1 cellular context compared by ENCODE assay signal in the genomic region with DNA sequence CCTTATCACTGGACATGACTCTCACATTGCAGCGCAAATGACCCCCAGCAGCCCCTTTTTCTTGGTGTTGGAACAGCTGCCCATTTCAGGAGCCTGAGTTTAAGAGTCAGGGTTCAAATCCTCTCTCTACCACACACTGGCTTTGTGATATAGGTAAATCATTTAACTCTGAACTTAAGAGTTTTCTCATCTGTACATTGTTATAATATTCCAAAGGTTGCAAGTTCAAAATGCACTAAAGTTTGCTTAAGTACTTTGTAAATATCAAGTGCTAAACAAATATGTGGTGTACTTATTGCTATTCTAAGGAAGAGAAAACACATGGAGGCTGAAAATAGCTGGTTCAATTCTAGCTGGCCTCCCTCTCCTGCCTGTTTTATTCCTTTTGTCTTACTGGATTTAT.
TF ChIP-seq lines count a peak whose summit lies in the region.

No MANE protein-coding gene starts in this region.

TF ChIP-seq in HepG2, 621 proteins besides CTCF, POLR2A, EP300 and RAD21 (continued from another document and continues in another):
- TF ChIP-seq, protein P1, sequence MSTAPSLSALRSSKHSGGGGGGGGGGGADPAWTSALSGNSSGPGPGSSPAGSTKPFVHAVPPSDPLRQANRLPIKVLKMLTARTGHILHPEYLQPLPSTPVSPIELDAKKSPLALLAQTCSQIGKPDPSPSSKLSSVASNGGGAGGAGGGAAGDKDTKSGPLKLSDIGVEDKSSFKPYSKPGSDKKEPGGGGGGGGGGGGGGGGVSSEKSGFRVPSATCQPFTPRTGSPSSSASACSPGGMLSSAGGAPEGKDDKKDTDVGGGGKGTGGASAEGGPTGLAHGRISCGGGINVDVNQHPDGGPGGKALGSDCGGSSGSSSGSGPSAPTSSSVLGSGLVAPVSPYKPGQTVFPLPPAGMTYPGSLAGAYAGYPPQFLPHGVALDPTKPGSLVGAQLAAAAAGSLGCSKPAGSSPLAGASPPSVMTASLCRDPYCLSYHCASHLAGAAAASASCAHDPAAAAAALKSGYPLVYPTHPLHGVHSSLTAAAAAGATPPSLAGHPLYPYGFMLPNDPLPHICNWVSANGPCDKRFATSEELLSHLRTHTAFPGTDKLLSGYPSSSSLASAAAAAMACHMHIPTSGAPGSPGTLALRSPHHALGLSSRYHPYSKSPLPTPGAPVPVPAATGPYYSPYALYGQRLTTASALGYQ (CRISPR knock-in tag; IDR thresholded peaks at IDR 0.05) = peak; percentile 65; the same call in 1 of the 2 replicates
- no peak for TF ChIP-seq KDM5A (IDR thresholded peaks at IDR 0.05; ENCODE audit: borderline replicate concordance, low read length)
- no peak for TF ChIP-seq SMARCE1 (IDR thresholded peaks at IDR 0.05; ENCODE audit: borderline replicate concordance)
- TF ChIP-seq, protein P2, sequence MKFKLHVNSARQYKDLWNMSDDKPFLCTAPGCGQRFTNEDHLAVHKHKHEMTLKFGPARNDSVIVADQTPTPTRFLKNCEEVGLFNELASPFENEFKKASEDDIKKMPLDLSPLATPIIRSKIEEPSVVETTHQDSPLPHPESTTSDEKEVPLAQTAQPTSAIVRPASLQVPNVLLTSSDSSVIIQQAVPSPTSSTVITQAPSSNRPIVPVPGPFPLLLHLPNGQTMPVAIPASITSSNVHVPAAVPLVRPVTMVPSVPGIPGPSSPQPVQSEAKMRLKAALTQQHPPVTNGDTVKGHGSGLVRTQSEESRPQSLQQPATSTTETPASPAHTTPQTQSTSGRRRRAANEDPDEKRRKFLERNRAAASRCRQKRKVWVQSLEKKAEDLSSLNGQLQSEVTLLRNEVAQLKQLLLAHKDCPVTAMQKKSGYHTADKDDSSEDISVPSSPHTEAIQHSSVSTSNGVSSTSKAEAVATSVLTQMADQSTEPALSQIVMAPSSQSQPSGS (CRISPR knock-in tag; IDR thresholded peaks at IDR 0.05) = no peak
- no peak for TF ChIP-seq ZNF335 (CRISPR knock-in tag; IDR thresholded peaks at IDR 0.05)
- no peak for TF ChIP-seq HMGA1 (CRISPR knock-in tag; conservative IDR thresholded peaks at IDR 0.05)
- TF ChIP-seq, protein P3, sequence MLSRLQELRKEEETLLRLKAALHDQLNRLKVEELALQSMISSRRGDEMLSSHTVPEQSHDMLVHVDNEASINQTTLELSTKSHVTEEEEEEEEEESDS (CRISPR knock-in tag; IDR thresholded peaks at IDR 0.05; ENCODE audit: borderline replicate concordance) = no peak
- TF ChIP-seq ZNF17 (CRISPR knock-in tag; IDR thresholded peaks at IDR 0.05) = no peak
- TF ChIP-seq, protein P4, sequence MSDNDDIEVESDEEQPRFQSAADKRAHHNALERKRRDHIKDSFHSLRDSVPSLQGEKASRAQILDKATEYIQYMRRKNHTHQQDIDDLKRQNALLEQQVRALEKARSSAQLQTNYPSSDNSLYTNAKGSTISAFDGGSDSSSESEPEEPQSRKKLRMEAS (IDR thresholded peaks at IDR 0.05) = no peak
- peak; percentile 69 for TF ChIP-seq HNF4G (IDR thresholded peaks at IDR 0.05; ENCODE audit: borderline replicate concordance, low read depth, low read length)
- TF ChIP-seq HNF4G (CRISPR knock-in tag; IDR thresholded peaks at IDR 0.05; ENCODE audit: borderline replicate concordance, low read depth) = no peak
- TF ChIP-seq ZNF839 (CRISPR knock-in tag; IDR thresholded peaks at IDR 0.05; ENCODE audit: borderline replicate concordance) = no peak
- TF ChIP-seq HOXA9 (CRISPR knock-in tag; IDR thresholded peaks at IDR 0.05; ENCODE audit: borderline replicate concordance) = no peak
- 0 out of 2 replicates have a peak, but pooled peaks have one; percentile 13 for TF ChIP-seq FOXK2 (IDR thresholded peaks at IDR 0.05)
- TF ChIP-seq, protein P5, sequence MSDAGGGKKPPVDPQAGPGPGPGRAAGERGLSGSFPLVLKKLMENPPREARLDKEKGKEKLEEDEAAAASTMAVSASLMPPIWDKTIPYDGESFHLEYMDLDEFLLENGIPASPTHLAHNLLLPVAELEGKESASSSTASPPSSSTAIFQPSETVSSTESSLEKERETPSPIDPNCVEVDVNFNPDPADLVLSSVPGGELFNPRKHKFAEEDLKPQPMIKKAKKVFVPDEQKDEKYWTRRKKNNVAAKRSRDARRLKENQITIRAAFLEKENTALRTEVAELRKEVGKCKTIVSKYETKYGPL (CRISPR knock-in tag; IDR thresholded peaks at IDR 0.05) = no peak
- 0 out of 2 replicates have a peak, but pooled peaks have one; percentile 48 for TF ChIP-seq FOXP1 (IDR thresholded peaks at IDR 0.05)
- peak; percentile 93 for TF ChIP-seq FOXP1 (CRISPR knock-in tag; IDR thresholded peaks at IDR 0.05)
- no peak for TF ChIP-seq ZNF570 (CRISPR knock-in tag; IDR thresholded peaks at IDR 0.05; ENCODE audit: borderline replicate concordance)
- TF ChIP-seq KLF9 (CRISPR knock-in tag; IDR thresholded peaks at IDR 0.05; ENCODE audit: low read depth) = no peak
- TF ChIP-seq YY1 (IDR thresholded peaks at IDR 0.05; ENCODE audit: insufficient read depth, insufficient replicate concordance, low read depth, low read length) = no peak
- TF ChIP-seq, protein P6, sequence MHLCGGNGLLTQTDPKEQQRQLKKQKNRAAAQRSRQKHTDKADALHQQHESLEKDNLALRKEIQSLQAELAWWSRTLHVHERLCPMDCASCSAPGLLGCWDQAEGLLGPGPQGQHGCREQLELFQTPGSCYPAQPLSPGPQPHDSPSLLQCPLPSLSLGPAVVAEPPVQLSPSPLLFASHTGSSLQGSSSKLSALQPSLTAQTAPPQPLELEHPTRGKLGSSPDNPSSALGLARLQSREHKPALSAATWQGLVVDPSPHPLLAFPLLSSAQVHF (CRISPR knock-in tag; IDR thresholded peaks at IDR 0.05) = no peak
- TF ChIP-seq, protein P7, sequence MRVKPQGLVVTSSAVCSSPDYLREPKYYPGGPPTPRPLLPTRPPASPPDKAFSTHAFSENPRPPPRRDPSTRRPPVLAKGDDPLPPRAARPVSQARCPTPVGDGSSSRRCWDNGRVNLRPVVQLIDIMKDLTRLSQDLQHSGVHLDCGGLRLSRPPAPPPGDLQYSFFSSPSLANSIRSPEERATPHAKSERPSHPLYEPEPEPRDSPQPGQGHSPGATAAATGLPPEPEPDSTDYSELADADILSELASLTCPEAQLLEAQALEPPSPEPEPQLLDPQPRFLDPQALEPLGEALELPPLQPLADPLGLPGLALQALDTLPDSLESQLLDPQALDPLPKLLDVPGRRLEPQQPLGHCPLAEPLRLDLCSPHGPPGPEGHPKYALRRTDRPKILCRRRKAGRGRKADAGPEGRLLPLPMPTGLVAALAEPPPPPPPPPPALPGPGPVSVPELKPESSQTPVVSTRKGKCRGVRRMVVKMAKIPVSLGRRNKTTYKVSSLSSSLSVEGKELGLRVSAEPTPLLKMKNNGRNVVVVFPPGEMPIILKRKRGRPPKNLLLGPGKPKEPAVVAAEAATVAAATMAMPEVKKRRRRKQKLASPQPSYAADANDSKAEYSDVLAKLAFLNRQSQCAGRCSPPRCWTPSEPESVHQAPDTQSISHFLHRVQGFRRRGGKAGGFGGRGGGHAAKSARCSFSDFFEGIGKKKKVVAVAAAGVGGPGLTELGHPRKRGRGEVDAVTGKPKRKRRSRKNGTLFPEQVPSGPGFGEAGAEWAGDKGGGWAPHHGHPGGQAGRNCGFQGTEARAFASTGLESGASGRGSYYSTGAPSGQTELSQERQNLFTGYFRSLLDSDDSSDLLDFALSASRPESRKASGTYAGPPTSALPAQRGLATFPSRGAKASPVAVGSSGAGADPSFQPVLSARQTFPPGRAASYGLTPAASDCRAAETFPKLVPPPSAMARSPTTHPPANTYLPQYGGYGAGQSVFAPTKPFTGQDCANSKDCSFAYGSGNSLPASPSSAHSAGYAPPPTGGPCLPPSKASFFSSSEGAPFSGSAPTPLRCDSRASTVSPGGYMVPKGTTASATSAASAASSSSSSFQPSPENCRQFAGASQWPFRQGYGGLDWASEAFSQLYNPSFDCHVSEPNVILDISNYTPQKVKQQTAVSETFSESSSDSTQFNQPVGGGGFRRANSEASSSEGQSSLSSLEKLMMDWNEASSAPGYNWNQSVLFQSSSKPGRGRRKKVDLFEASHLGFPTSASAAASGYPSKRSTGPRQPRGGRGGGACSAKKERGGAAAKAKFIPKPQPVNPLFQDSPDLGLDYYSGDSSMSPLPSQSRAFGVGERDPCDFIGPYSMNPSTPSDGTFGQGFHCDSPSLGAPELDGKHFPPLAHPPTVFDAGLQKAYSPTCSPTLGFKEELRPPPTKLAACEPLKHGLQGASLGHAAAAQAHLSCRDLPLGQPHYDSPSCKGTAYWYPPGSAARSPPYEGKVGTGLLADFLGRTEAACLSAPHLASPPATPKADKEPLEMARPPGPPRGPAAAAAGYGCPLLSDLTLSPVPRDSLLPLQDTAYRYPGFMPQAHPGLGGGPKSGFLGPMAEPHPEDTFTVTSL (CRISPR knock-in tag; IDR thresholded peaks at IDR 0.05; ENCODE audit: borderline replicate concordance) = peak; percentile 87; the same call in 1 of the 2 replicates
- TF ChIP-seq RBAK (CRISPR knock-in tag; IDR thresholded peaks at IDR 0.05) = no peak
- TF ChIP-seq, protein P8, sequence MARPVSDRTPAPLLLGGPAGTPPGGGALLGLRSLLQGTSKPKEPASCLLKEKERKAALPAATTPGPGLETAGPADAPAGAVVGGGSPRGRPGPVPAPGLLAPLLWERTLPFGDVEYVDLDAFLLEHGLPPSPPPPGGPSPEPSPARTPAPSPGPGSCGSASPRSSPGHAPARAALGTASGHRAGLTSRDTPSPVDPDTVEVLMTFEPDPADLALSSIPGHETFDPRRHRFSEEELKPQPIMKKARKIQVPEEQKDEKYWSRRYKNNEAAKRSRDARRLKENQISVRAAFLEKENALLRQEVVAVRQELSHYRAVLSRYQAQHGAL (CRISPR knock-in tag; IDR thresholded peaks at IDR 0.05; ENCODE audit: not compliant biosample characterization) = no peak
- TF ChIP-seq IRF2 (CRISPR knock-in tag; IDR thresholded peaks at IDR 0.05) = no peak; the same call in 1 of the 2 replicates
- TF ChIP-seq GTF2F1 (IDR thresholded peaks at IDR 0.05; ENCODE audit: low read length) = no peak
- TF ChIP-seq DMAP1 (CRISPR knock-in tag; IDR thresholded peaks at IDR 0.05) = no peak
- TF ChIP-seq JARID2 (CRISPR knock-in tag; IDR thresholded peaks at IDR 0.05; ENCODE audit: insufficient replicate concordance) = no peak
- TF ChIP-seq TMF1 (CRISPR knock-in tag; IDR thresholded peaks at IDR 0.05; ENCODE audit: low read depth) = no peak
- no peak for TF ChIP-seq ZNF251 (CRISPR knock-in tag; IDR thresholded peaks at IDR 0.05)
- TF ChIP-seq, protein P9, sequence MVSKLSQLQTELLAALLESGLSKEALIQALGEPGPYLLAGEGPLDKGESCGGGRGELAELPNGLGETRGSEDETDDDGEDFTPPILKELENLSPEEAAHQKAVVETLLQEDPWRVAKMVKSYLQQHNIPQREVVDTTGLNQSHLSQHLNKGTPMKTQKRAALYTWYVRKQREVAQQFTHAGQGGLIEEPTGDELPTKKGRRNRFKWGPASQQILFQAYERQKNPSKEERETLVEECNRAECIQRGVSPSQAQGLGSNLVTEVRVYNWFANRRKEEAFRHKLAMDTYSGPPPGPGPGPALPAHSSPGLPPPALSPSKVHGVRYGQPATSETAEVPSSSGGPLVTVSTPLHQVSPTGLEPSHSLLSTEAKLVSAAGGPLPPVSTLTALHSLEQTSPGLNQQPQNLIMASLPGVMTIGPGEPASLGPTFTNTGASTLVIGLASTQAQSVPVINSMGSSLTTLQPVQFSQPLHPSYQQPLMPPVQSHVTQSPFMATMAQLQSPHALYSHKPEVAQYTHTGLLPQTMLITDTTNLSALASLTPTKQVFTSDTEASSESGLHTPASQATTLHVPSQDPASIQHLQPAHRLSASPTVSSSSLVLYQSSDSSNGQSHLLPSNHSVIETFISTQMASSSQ (IDR thresholded peaks at IDR 0.05; ENCODE audit: low read depth) = peak; percentile 81
- TF ChIP-seq, protein P9 (CRISPR knock-in tag; IDR thresholded peaks at IDR 0.05; ENCODE audit: borderline replicate concordance) = no peak; the same call in 1 of the 2 replicates
- TF ChIP-seq PTBP1 (IDR thresholded peaks at IDR 0.05; ENCODE audit: low read depth, low read length, poor library complexity, severe bottlenecking) = no peak
- TF ChIP-seq, protein P10, sequence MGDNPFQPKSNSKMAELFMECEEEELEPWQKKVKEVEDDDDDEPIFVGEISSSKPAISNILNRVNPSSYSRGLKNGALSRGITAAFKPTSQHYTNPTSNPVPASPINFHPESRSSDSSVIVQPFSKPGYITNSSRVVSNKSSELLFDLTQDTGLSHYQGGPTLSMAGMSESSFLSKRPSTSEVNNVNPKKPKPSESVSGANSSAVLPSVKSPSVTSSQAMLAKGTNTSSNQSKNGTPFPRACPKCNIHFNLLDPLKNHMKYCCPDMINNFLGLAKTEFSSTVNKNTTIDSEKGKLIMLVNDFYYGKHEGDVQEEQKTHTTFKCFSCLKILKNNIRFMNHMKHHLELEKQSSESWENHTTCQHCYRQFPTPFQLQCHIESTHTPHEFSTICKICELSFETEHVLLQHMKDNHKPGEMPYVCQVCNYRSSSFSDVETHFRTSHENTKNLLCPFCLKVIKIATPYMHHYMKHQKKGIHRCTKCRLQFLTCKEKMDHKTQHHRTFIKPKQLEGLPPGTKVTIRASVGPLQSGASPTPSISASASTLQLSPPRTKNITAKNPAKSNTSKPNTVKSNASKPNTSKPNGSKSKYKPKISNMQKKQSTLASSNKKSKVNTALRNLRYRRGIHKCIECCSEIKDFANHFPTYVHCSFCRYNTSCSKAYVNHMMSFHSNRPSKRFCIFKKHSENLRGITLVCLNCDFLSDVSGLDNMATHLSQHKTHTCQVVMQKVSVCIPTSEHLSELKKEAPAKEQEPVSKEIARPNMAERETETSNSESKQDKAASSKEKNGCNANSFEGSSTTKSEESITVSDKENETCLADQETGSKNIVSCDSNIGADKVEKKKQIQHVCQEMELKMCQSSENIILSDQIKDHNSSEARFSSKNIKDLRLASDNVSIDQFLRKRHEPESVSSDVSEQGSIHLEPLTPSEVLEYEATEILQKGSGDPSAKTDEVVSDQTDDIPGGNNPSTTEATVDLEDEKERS (CRISPR knock-in tag; IDR thresholded peaks at IDR 0.05) = 0 out of 2 replicates have a peak, but pooled peaks have one; percentile 22
- TF ChIP-seq, protein P11, sequence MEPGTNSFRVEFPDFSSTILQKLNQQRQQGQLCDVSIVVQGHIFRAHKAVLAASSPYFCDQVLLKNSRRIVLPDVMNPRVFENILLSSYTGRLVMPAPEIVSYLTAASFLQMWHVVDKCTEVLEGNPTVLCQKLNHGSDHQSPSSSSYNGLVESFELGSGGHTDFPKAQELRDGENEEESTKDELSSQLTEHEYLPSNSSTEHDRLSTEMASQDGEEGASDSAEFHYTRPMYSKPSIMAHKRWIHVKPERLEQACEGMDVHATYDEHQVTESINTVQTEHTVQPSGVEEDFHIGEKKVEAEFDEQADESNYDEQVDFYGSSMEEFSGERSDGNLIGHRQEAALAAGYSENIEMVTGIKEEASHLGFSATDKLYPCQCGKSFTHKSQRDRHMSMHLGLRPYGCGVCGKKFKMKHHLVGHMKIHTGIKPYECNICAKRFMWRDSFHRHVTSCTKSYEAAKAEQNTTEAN (CRISPR knock-in tag; conservative IDR thresholded peaks at IDR 0.05) = 0 out of 2 replicates have a peak, but pooled peaks have one; percentile 49
